33 cellular contexts compared by ENCODE assay signal in genomic region chr14:63051301-63051700, GRCh38. TPM values are rescaled to one million over a fixed set of nuclear protein-coding genes. Genes with fewer than 3 reads are reported as not detected.
"Had no signal": no experiment of that assay in that cellular context is flagged by ENCODE, and none has a peak within 500 bp of the region (broad histone marks: within the 10 kb centered on the region; RNA-seq: fewer than 3 reads in every experiment).

No MANE protein-coding gene starts in this region.

- H3K27me3 ChIP-seq: pancreas, thyroid gland had no signal

- H3K4me1 Mint-ChIP-seq: immature natural killer cell, memory B cell, natural killer cell had no signal

- H3K36me3 Mint-ChIP-seq: immature natural killer cell, memory B cell, natural killer cell, type B pancreatic cell had no signal

- ATAC-seq: left ventricle myocardium superior, natural killer cell, pancreas, sciatic nerve had no signal

- H3K9me3 ChIP-seq: colonic mucosa, esophagus squamous epithelium, lower lobe of right lung, pancreas, stomach, thyroid gland had no signal

- H3K27ac ChIP-seq: colonic mucosa, esophagus squamous epithelium, lower lobe of right lung, pancreas, stomach, thyroid gland had no signal

- H3K36me3 ChIP-seq: colonic mucosa, esophagus squamous epithelium, lower lobe of right lung, pancreas, stomach, thyroid gland had no signal

- H3K4me2 ChIP-seq: smooth muscle cell had no signal

- H3K9me3 Mint-ChIP-seq: memory B cell, natural killer cell, type B pancreatic cell had no signal

- H3K4me3 ChIP-seq: colonic mucosa, esophagus squamous epithelium, lower lobe of right lung, pancreas, smooth muscle cell, stomach, thyroid gland had no signal

- H3K27ac Mint-ChIP-seq: dendritic cell treated with granulocyte-macrophage colony-stimulating factor and Interleukin-4, amounts not matched to agents 40 ng/mL and 50 ng/mL, for 4 days; immature natural killer cell; memory B cell; natural killer cell; type B pancreatic cell had no signal

- H3K4me3 Mint-ChIP-seq: dendritic cell treated with granulocyte-macrophage colony-stimulating factor and Interleukin-4, amounts not matched to agents 40 ng/mL and 50 ng/mL, for 4 days; immature natural killer cell; memory B cell; natural killer cell; type B pancreatic cell had no signal

- H3K27me3 Mint-ChIP-seq: memory B cell had no signal

- DNase-seq: colonic mucosa; effector memory CD4-positive, alpha-beta T cell; erythroblast; esophagus squamous epithelium; hypothalamus; immature natural killer cell; islet precursor cell; kidney glomerular epithelial cell; left ventricle myocardium superior; lower lobe of right lung; natural killer cell; occipital lobe; pancreas; retina; stimulated activated CD4-positive, alpha-beta T cell treated with anti-CD3 and anti-CD28 coated beads, Interleukin-12 subunit alpha, Interleukin-12 subunit beta, amount 100 ng/mL, for 4 hours; stimulated activated CD4-positive, alpha-beta T cell treated with anti-CD3 and anti-CD28 coated beads, Interleukin-1b, Interleukin-23, amount 100 ng/mL, for 48 hours; stimulated activated CD4-positive, alpha-beta T cell treated with anti-CD3 and anti-CD28 coated beads, Interleukin-4, amount 100 ng/mL, for 1 hour; stimulated activated CD8-positive, alpha-beta memory T cell treated with anti-CD3 and anti-CD28 coated beads, Interleukin-4, amount 100 ng/mL, for 48 hours; stimulated activated naive CD4-positive, alpha-beta T cell; stomach; thyroid gland had no signal

- H3K4me1 ChIP-seq: colonic mucosa, pancreas, thyroid gland had no signal

- FAIRE-seq: endothelial cell of umbilical vein, frontal cortex, pancreas had no signal

RNA-seq across cellular contexts. Expression of gene KCNH5, which starts 6.0 kb away (rescaled TPM):
- total RNA-seq: chondrocyte, endothelial cell of umbilical vein, lower lobe of right lung, mononuclear cell, natural killer cell, pancreas, posterior vena cava, pulmonary artery endothelial cell, sciatic nerve, subcutaneous adipose tissue, thyroid gland had no signal
- polyA plus RNA-seq: endothelial cell of umbilical vein, immature natural killer cell, pancreas had no signal
